In genomic region chr2:82023710-82024109, GRCh38 we compare ENCODE assay signal across 1 cellular context.
TF ChIP-seq lines count a peak whose summit lies in the region.

No MANE protein-coding gene starts in this region.

TF ChIP-seq in Ishikawa, 13 proteins besides CTCF, POLR2A, EP300 and RAD21 (continued from another document):
- TF ChIP-seq REST (IDR thresholded peaks at IDR 0.05; ENCODE audit: low read depth) (no peak), CEBPB (IDR thresholded peaks at IDR 0.05) (no peak), USF1 (IDR thresholded peaks at IDR 0.05) (no peak), TEAD4 (IDR thresholded peaks at IDR 0.05) (no peak), TCF12 (IDR thresholded peaks at IDR 0.05; ENCODE audit: low read depth) (no peak), ZBTB7A (IDR thresholded peaks at IDR 0.05; ENCODE audit: low read depth) (no peak)
